Comparison of ENCODE assay signal across 8 cellular contexts in the genomic region with DNA sequence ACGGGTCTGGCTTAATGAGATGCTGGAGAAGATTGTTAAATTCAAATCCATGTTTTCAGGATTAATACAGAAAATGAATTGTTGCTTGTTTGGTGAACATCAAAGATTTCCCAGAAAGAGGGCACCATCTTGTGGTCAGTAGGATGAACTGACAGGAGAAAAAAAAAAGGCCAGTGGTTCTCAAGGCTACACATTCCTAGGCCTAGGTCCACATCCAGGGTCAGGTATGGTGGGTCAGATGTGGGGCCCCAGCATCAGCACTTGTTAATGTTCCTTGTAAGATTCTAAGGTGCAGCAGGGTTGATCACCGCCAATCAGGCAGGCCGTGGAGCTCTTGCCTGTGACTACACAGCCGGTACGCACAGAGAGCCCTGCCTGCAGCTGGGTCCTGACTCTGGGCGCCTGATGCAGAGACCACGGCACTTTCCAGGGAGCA. TPM values are rescaled to one million over a fixed set of nuclear protein-coding genes. Genes with fewer than 3 reads are reported as not detected.
DNase-seq lines count a peak whose midpoint lies in the region; ATAC-seq, FAIRE-seq and TF ChIP-seq lines count a peak whose summit lies in the region.

No MANE protein-coding gene starts in this region.

- H3K4me3 Mint-ChIP-seq in activated T-cell treated with anti-CD3 and anti-CD28 coated beads, Interleukin-2, amount 50 U/mL, for 4 hours = no peak overlapping the region
- H3K4me3 Mint-ChIP-seq in stimulated activated memory B cell treated with anti-CD40 and anti-IgM and Interleukin-4, amounts not matched to agents 10 μg/mL and 1 μg/mL and 100 μg/mL, for 72 hours = no peak overlapping the region

- no peak overlapping the region for H3K27ac ChIP-seq in lung (ENCODE audit: low read depth in 1 of 2, low read length in 1 of 2)

- no peaks in the 10 kb centered on the region for H3K4me1 ChIP-seq in lung (ENCODE audit: control insufficient read depth in 2 of 2, insufficient read depth in 2 of 2, low read length in 2 of 2)

- DNase-seq in GM12864 (ENCODE audit: low read depth) = no peak
- peak; percentile 5 for DNase-seq in NCI-H2227 treated with DMSO at 0.1 percent for 48 hours (lab: John Stamatoyannopoulos, UW)
- peak; percentile 76 for DNase-seq in choroid plexus epithelial cell (ENCODE audit: low read depth)
- no peak for DNase-seq in lung (ENCODE audit: low spot score)
- no peak for DNase-seq in activated T-cell treated with anti-CD3 and anti-CD28 coated beads, Interleukin-2, amount 50 U/mL, for 4 hours

- no peak overlapping the region for H3K27ac Mint-ChIP-seq in stimulated activated memory B cell treated with anti-CD40 and anti-IgM and Interleukin-4, amounts not matched to agents 10 μg/mL and 1 μg/mL and 100 μg/mL, for 72 hours

- FAIRE-seq in A204.1 (lab: Jason Lieb, UNC) = peak; percentile 90

- no peaks in the 10 kb centered on the region for H3K9me3 Mint-ChIP-seq in activated T-cell treated with anti-CD3 and anti-CD28 coated beads, Interleukin-2, amount 50 U/mL, for 4 hours
- H3K9me3 Mint-ChIP-seq in stimulated activated memory B cell treated with anti-CD40 and anti-IgM and Interleukin-4, amounts not matched to agents 10 μg/mL and 1 μg/mL and 100 μg/mL, for 72 hours = no peaks in the 10 kb centered on the region

- no peaks in the 10 kb centered on the region for H3K36me3 ChIP-seq in lung (ENCODE audit: control insufficient read depth in 2 of 2, insufficient read depth in 2 of 2, low read length in 2 of 2)

- H3K27me3 ChIP-seq in lung (ENCODE audit: control insufficient read depth, insufficient read depth) = no peaks in the 10 kb centered on the region

- H3K9me3 ChIP-seq in lung (ENCODE audit: control insufficient read depth in 2 of 2, insufficient read depth in 1 of 2, low read length in 1 of 2) = no peaks in the 10 kb centered on the region

- no peaks in the 10 kb centered on the region for H3K4me1 Mint-ChIP-seq in activated T-cell treated with anti-CD3 and anti-CD28 coated beads, Interleukin-2, amount 50 U/mL, for 4 hours (ENCODE audit: low read depth)
- no peaks in the 10 kb centered on the region for H3K4me1 Mint-ChIP-seq in stimulated activated memory B cell treated with anti-CD40 and anti-IgM and Interleukin-4, amounts not matched to agents 10 μg/mL and 1 μg/mL and 100 μg/mL, for 72 hours

- no peak for ATAC-seq in lung (ENCODE audit: insufficient read depth, low FRiP score)
- no peak for ATAC-seq in HG02973 (IDR thresholded peaks at IDR 0.05; ENCODE audit: unreplicated experiment)
- no peak for ATAC-seq in activated T-cell treated with anti-CD3 and anti-CD28 coated beads, Interleukin-2, amount 50 U/mL, for 4 hours
- no peak for ATAC-seq in stimulated activated memory B cell treated with anti-CD40 and anti-IgM and Interleukin-4, amounts not matched to agents 10 μg/mL and 1 μg/mL and 100 μg/mL, for 72 hours

- WGBS in lung, 2 donors = 78 to 80% methylated on average over 7 of the region's 7 CpGs

- TF ChIP-seq CTCF in GM12864 (IDR thresholded peaks at IDR 0.05; ENCODE audit: low read depth, low read length, missing control alignments) = peak; percentile 71
- peak; percentile 78 for TF ChIP-seq CTCF in choroid plexus epithelial cell (conservative IDR thresholded peaks at IDR 0.05; ENCODE audit: low read depth, low read length)
- TF ChIP-seq CTCF in lung (IDR thresholded peaks at IDR 0.05; ENCODE audit: control extremely low read depth, extremely low read depth) = peak; percentile 62

- H3K27me3 Mint-ChIP-seq in activated T-cell treated with anti-CD3 and anti-CD28 coated beads, Interleukin-2, amount 50 U/mL, for 4 hours (ENCODE audit: low read depth) = no peaks in the 10 kb centered on the region
- no peaks in the 10 kb centered on the region for H3K27me3 Mint-ChIP-seq in stimulated activated memory B cell treated with anti-CD40 and anti-IgM and Interleukin-4, amounts not matched to agents 10 μg/mL and 1 μg/mL and 100 μg/mL, for 72 hours

- H3K36me3 Mint-ChIP-seq in activated T-cell treated with anti-CD3 and anti-CD28 coated beads, Interleukin-2, amount 50 U/mL, for 4 hours (ENCODE audit: insufficient read depth) = peaks cover 9% of the 10 kb centered on the region
- H3K36me3 Mint-ChIP-seq in stimulated activated memory B cell treated with anti-CD40 and anti-IgM and Interleukin-4, amounts not matched to agents 10 μg/mL and 1 μg/mL and 100 μg/mL, for 72 hours = no peaks in the 10 kb centered on the region

- no peak overlapping the region for H3K4me3 ChIP-seq in GM12864 (ENCODE audit: low read depth, low read length)
- H3K4me3 ChIP-seq in choroid plexus epithelial cell (ENCODE audit: low read depth, low read length) = no peak overlapping the region
- no peak overlapping the region for H3K4me3 ChIP-seq in lung

RNA-seq across cellular contexts. Expression of a gene that starts 34.0 kb away (rescaled TPM):
- total RNA-seq in lung = 100 to 1,000 TPM in 1 of 2 donors, 10 to 100 TPM in 1; 57.9 to 101 TPM
- polyA plus RNA-seq in lung = 10 to 100 TPM; 12.1 to 22.1 TPM
- total RNA-seq in activated T-cell treated with anti-CD3 and anti-CD28 coated beads, Interleukin-2, amount 50 U/mL, for 4 hours = 10 to 100 TPM in 2 of 3 donors, 1 to 10 TPM in 1; 8.5 to 13.0 (median 10.8) TPM

Comparison
In these comparisons a context has a peak if more than half of its experiments do, and no peak if none do; other contexts are left out.
1. DNase-seq: peak in NCI-H2227 treated with DMSO at 0.1 percent for 48 hours (single experiment) and choroid plexus epithelial cell (single experiment); none in GM12864 (single experiment), lung (single experiment) and activated T-cell treated with anti-CD3 and anti-CD28 coated beads, Interleukin-2, amount 50 U/mL, for 4 hours (single experiment).
2. RNA of a gene that starts 34.0 kb away (total RNA-seq): 57.9 to 101 TPM in lung; 8.5 to 13.0 TPM in activated T-cell treated with anti-CD3 and anti-CD28 coated beads, Interleukin-2, amount 50 U/mL, for 4 hours; every median in the first group is over 4 times any median in the second.
3. Peak in every context shown above with its lines, with median percentiles within 50 percentile points of each other: CTCF ChIP-seq.